Comparison of ENCODE assay signal across 7 cellular contexts in genomic region chr1:146748686-146749085, GRCh38.
DNase-seq lines count a peak whose midpoint lies in the region; ATAC-seq, FAIRE-seq and TF ChIP-seq lines count a peak whose summit lies in the region.
"Not testable (repeated sequence)": the region's sequence is repeated elsewhere in the genome, so short reads cannot be mapped to it uniquely, and the experiment has no call there.

No MANE protein-coding gene starts in this region.

- intact Hi-C loops in HCT116 (cut with micrococcal nuclease); Right ventricle myocardium inferior (cut with DNase I); left ventricle myocardium inferior (cut with micrococcal nuclease); HepG2 (cut with micrococcal nuclease; ENCODE audit: unreplicated experiment): not testable (repeated sequence)

- not testable (repeated sequence) for H3K79me2 ChIP-seq in HCT116 (ENCODE audit: insufficient read depth, low read length); HepG2 (ENCODE audit: insufficient read depth, low read length)

- CTCF ChIA-PET in A549 (lab: Yijun Ruan, JAX); HCT116 (lab: Charles Lee); HepG2 (lab: Yijun Ruan, JAX; ENCODE audit: low intra/inter-chr PET ratio, low total read pairs): not testable (repeated sequence)

- FAIRE-seq in A549 (lab: Jason Lieb, UNC); HepG2 (lab: Jason Lieb, UNC): not testable (repeated sequence)

- TF ChIP-seq RAD21 in A549 (conservative IDR thresholded peaks at IDR 0.05 in 1 of 2, IDR thresholded peaks at IDR 0.05 in 1 of 2) (0 out of 5 replicates have a peak, but pooled peaks of 1 of the 2 experiments have one; percentile 6), HCT116 (IDR thresholded peaks at IDR 0.05; ENCODE audit: low read depth) (peak; percentile 14; the same call in 1 of the 2 replicates)
- not testable (repeated sequence) for TF ChIP-seq RAD21 in HepG2 (CRISPR knock-in tag; IDR thresholded peaks at IDR 0.05)

- H4K20me1 ChIP-seq in HCT116 (ENCODE audit: insufficient read depth); HepG2 (ENCODE audit: insufficient read depth, low read length): not testable (repeated sequence)

- BruUV-seq in HCT116 (replicated peaks; lab: Mats Ljungman, UMichigan); HepG2 (replicated peaks; lab: Mats Ljungman, UMichigan): not testable (repeated sequence)

- POLR2A ChIA-PET in A549 (lab: Yijun Ruan, JAX); HCT116 (lab: Charles Lee); HepG2 (lab: Yijun Ruan, JAX): not testable (repeated sequence)

- H3K9me2 ChIP-seq in HCT116 (ENCODE audit: insufficient read depth) = not testable (repeated sequence)

- H3K4me2 ChIP-seq in A549; HCT116 (ENCODE audit: low read length); HepG2 (ENCODE audit: low read depth, low read length): not testable (repeated sequence)

- no CpG with 5 or more reads among the region's 3 CpGs for WGBS in A549 (ENCODE audit: missing lambda C conversion rate)
- 40% methylated on average over 1 of the region's 3 CpGs for WGBS in HepG2 (ENCODE audit: low lambda C conversion rate)

- H3K9me3 ChIP-seq in A549; HCT116 (ENCODE audit: control insufficient read depth in 1 of 2, insufficient read depth in 1 of 2, low read depth in 1 of 2, low read length in 2 of 2); WERI-Rb-1 (ENCODE audit: severe bottlenecking); left ventricle myocardium inferior (replicated peaks); HepG2 (ENCODE audit: low read length): not testable (repeated sequence)

- H3K36me3 ChIP-seq in HCT116 (ENCODE audit: control insufficient read depth in 1 of 2, insufficient read depth in 2 of 2, low read length in 2 of 2); WERI-Rb-1; brain microvascular endothelial cell (replicated peaks); left ventricle myocardium inferior; HepG2 (replicated peaks in 1 of 2; ENCODE audit: control insufficient read depth in 1 of 2, insufficient read depth in 2 of 2, low read length in 2 of 2): not testable (repeated sequence)

- not testable (repeated sequence) for H3K4me3 ChIP-seq in A549; HCT116 (replicated peaks in 1 of 2; ENCODE audit: low read depth in 1 of 2, low read length in 2 of 2); WERI-Rb-1 (ENCODE audit: low read depth, low read length); brain microvascular endothelial cell (ENCODE audit: low read depth, low read length); left ventricle myocardium inferior; HepG2 (replicated peaks in 1 of 3; ENCODE audit: insufficient read depth in 1 of 3, low read depth in 2 of 3, low read length in 3 of 3)

- not testable (repeated sequence) for TF ChIP-seq POLR2A in A549 (IDR thresholded peaks at IDR 0.05; ENCODE audit: low read length); HCT116 (IDR thresholded peaks at IDR 0.05; ENCODE audit: borderline replicate concordance, extremely low read depth, insufficient read depth, insufficient read length); HepG2 (IDR thresholded peaks at IDR 0.05; ENCODE audit: insufficient read depth in 1 of 2, low read depth in 2 of 2, low read length in 2 of 2)

- H2AFZ ChIP-seq in HCT116 (ENCODE audit: low read depth, low read length, poor library complexity, severe bottlenecking); HepG2 (ENCODE audit: low read length): not testable (repeated sequence)

- ATAC-seq in A549 (peak; percentile 24 to 72; a peak in 4 of 6 replicates), HCT116 (peak; percentile 99), Right ventricle myocardium inferior (peak; percentile 76), HepG2 (peak; percentile 53; the same call in 2 of the 3 replicates)

- RAD21 ChIA-PET in HCT116 (lab: Charles Lee; ENCODE audit: low non-redundant PET in 1 of 2, low total read pairs in 2 of 2, uncharacterized antibody in 2 of 2, unreplicated experiment in 2 of 2) = not testable (repeated sequence)

- H3K27me3 ChIP-seq in HCT116 (ENCODE audit: insufficient read depth, low read length); WERI-Rb-1 (ENCODE audit: insufficient read depth, low read depth, severe bottlenecking); brain microvascular endothelial cell (replicated peaks); left ventricle myocardium inferior (ENCODE audit: low read depth); HepG2 (ENCODE audit: control insufficient read depth in 1 of 2, insufficient read depth in 2 of 2, low read length in 2 of 2): not testable (repeated sequence)

- H3K4me1 ChIP-seq in A549; HCT116 (ENCODE audit: control insufficient read depth in 1 of 2, insufficient read depth in 2 of 2, low read length in 2 of 2); left ventricle myocardium inferior; HepG2 (ENCODE audit: insufficient read depth, low read length): not testable (repeated sequence)

- in situ Hi-C loops in brain microvascular endothelial cell (cut with HindIII; ENCODE audit: low pct_ligation_motif_present, low sequenced_read_pairs); HepG2 (cut with HindIII; ENCODE audit: extremely low pct_ligation_motif_present, low pct_unique_long_range_greater_than_20kb): not testable (repeated sequence)

- H3K9ac ChIP-seq in HCT116 (ENCODE audit: low read length); HepG2 (ENCODE audit: insufficient read depth, low read depth, low read length): not testable (repeated sequence)

- TF ChIP-seq EP300 in A549 (IDR thresholded peaks at IDR 0.05); HepG2 (IDR thresholded peaks at IDR 0.05; ENCODE audit: low read depth in 2 of 2, low read length in 2 of 2); HepG2 (CRISPR knock-in tag; IDR thresholded peaks at IDR 0.05; ENCODE audit: borderline replicate concordance): not testable (repeated sequence)

- not testable (repeated sequence) for DNase-seq in A549 (ENCODE audit: low read depth in 1 of 2, low spot score in 1 of 2); HCT116 (ENCODE audit: low read depth, low spot score); brain microvascular endothelial cell; Right ventricle myocardium inferior (ENCODE audit: missing footprints); left ventricle myocardium inferior; HepG2 (ENCODE audit: low spot score)
- peak; percentile 72 for DNase-seq in WERI-Rb-1

- TF ChIP-seq CTCF in A549 (IDR thresholded peaks at IDR 0.05); HepG2 (CRISPR knock-in tag; IDR thresholded peaks at IDR 0.05): not testable (repeated sequence)
- peak in 2 of 3 experiments; percentile 14 to 18; a peak in 3 of 6 replicates for TF ChIP-seq CTCF in HCT116 (IDR thresholded peaks at IDR 0.05 in 2 of 3, conservative IDR thresholded peaks at IDR 0.05 in 1 of 3; ENCODE audit: borderline replicate concordance in 1 of 3, insufficient read depth in 1 of 3, low read depth in 2 of 3, low read length in 2 of 3)
- TF ChIP-seq CTCF in WERI-Rb-1 (IDR thresholded peaks at IDR 0.05; ENCODE audit: low read depth, low read length) = peak; percentile 41; the same call in 1 of the 2 replicates
- peak; percentile 9 for TF ChIP-seq CTCF in brain microvascular endothelial cell (IDR thresholded peaks at IDR 0.05; ENCODE audit: low read depth, low read length, missing control alignments)
- peak; percentile 43 for TF ChIP-seq CTCF in left ventricle myocardium inferior (IDR thresholded peaks at IDR 0.05; ENCODE audit: borderline replicate concordance)

- H3K27ac ChIP-seq in A549; HCT116 (ENCODE audit: low read depth, low read length); WERI-Rb-1; brain microvascular endothelial cell; left ventricle myocardium inferior (replicated peaks); HepG2 (ENCODE audit: extremely low read length, insufficient read depth, low read length): not testable (repeated sequence)

TF ChIP-seq in HepG2, 621 proteins besides CTCF, POLR2A, EP300 and RAD21:
- TF ChIP-seq STAG1 (CRISPR knock-in tag; IDR thresholded peaks at IDR 0.05) = peak; percentile 16; the same call in 1 of the 2 replicates

Comparison
In these comparisons a context has a peak if more than half of its experiments do, and no peak if none do; other contexts are left out.
1. ATAC-seq: peak in every context shown above with its lines; median percentile 99 in HCT116; 76 in Right ventricle myocardium inferior; 53 in HepG2; 48 in A549.